In genomic region chr11:114400222-114400973, GRCh38 we compare ENCODE assay signal across 1 cellular context.
A peak's percentile ranks its signal among the peaks of the same experiment; 100 is the strongest.
TF ChIP-seq lines count a peak whose summit lies in the region.

Gene C11orf71, minus strand, starts transcription at chr11:114400511. Its CDS starts 180 bp downstream, at chr11:114400331.
Gene RBM7, plus strand, starts transcription at chr11:114400666. Its CDS starts 6 bp downstream, at chr11:114400672.

TF ChIP-seq in HEK293, 187 proteins besides CTCF, POLR2A, EP300 and RAD21 (continued from another document and continues in another):
- TF ChIP-seq ZBTB10 (tag by site-specific recombination; IDR thresholded peaks at IDR 0.05) (peak; percentile 69; the same call in 1 of the 2 replicates), BCL11A (tag by site-specific recombination; IDR thresholded peaks at IDR 0.05; ENCODE audit: low read depth) (peak; percentile 95), OVOL3 (tag by site-specific recombination; IDR thresholded peaks at IDR 0.05) (no peak), KLF17 (tag by site-specific recombination; IDR thresholded peaks at IDR 0.05) (0 out of 2 replicates have a peak, but pooled peaks have one; percentile 57), PRDM1 (tag by site-specific recombination; IDR thresholded peaks at IDR 0.05) (peak; percentile 90), ZNF416 (tag by site-specific recombination; IDR thresholded peaks at IDR 0.05) (no peak), EGR2 (tag by site-specific recombination; IDR thresholded peaks at IDR 0.05; ENCODE audit: low read depth) (0 out of 2 replicates have a peak, but pooled peaks have one; percentile 40), ZBTB26 (tag by site-specific recombination; optimal IDR thresholded peaks at IDR 0.05) (peak; percentile 76), ZNF341 (tag by site-specific recombination; IDR thresholded peaks at IDR 0.05; ENCODE audit: low read depth) (peak; percentile 92), TCF7L2 (IDR thresholded peaks at IDR 0.05; ENCODE audit: borderline replicate concordance, low read depth, low read length) (no peak), TRIM28 (IDR thresholded peaks at IDR 0.05; ENCODE audit: borderline replicate concordance, low read length) (peak; percentile 82; the same call in 1 of the 2 replicates), KLF8 (tag by site-specific recombination; IDR thresholded peaks at IDR 0.05) (no peak; the same call in 1 of the 2 replicates), PATZ1 (tag by site-specific recombination; IDR thresholded peaks at IDR 0.05) (peak; percentile 96), ZNF391 (tag by site-specific recombination; IDR thresholded peaks at IDR 0.05; ENCODE audit: borderline replicate concordance, low read depth) (0 out of 2 replicates have a peak, but pooled peaks have one; percentile 45), ZNF19 (tag by site-specific recombination; IDR thresholded peaks at IDR 0.05; ENCODE audit: low read depth) (no peak), GLI4 (tag by site-specific recombination; IDR thresholded peaks at IDR 0.05) (peak; percentile 61; the same call in 1 of the 2 replicates), ZBTB11 (tag by site-specific recombination; conservative IDR thresholded peaks at IDR 0.05; ENCODE audit: low read depth) (peak; percentile 91), ZBTB17 (tag by site-specific recombination; IDR thresholded peaks at IDR 0.05) (peak; percentile 84), ZNF561 (tag by site-specific recombination; IDR thresholded peaks at IDR 0.05; ENCODE audit: borderline replicate concordance) (peak; percentile 59; the same call in 1 of the 2 replicates), KLF16 (tag by site-specific recombination; IDR thresholded peaks at IDR 0.05) (0 out of 2 replicates have a peak, but pooled peaks have one; percentile 9), ZBTB48 (tag by site-specific recombination; IDR thresholded peaks at IDR 0.05) (peak; percentile 82), YY1 (tag by site-specific recombination; IDR thresholded peaks at IDR 0.05) (peak; percentile 54; the same call in 1 of the 2 replicates), ZIC2 (tag by site-specific recombination; IDR thresholded peaks at IDR 0.05) (peak; percentile 48), GLIS1 (tag by site-specific recombination; IDR thresholded peaks at IDR 0.05) (peak; percentile 22; the same call in 1 of the 2 replicates), ZBTB44 (tag by site-specific recombination; IDR thresholded peaks at IDR 0.05) (no peak), HOXA7 (CRISPR knock-in tag; IDR thresholded peaks at IDR 0.05; ENCODE audit: borderline replicate concordance) (no peak), PRDM4 (tag by site-specific recombination; IDR thresholded peaks at IDR 0.05) (peak; percentile 58), ZNF132 (tag by site-specific recombination; IDR thresholded peaks at IDR 0.05; ENCODE audit: borderline replicate concordance) (no peak), ZFHX2 (tag by site-specific recombination; conservative IDR thresholded peaks at IDR 0.05) (peak; percentile 57), REST (tag by site-specific recombination; IDR thresholded peaks at IDR 0.05) (no peak), ZBTB21 (tag by site-specific recombination; IDR thresholded peaks at IDR 0.05) (peak; percentile 41; the same call in 1 of the 2 replicates), BCL6B (tag by site-specific recombination; IDR thresholded peaks at IDR 0.05) (no peak)
